ENCODE assay signal across 8 cellular contexts in genomic region chr19:35702223-35703012, GRCh38. TPM values are rescaled to one million over a fixed set of nuclear protein-coding genes. Genes with fewer than 3 reads are reported as not detected.
DNase-seq lines count a peak whose midpoint lies in the region; ATAC-seq and TF ChIP-seq lines count a peak whose summit lies in the region.

No MANE protein-coding gene starts in this region.

- no peaks in the 10 kb centered on the region for H3K36me3 ChIP-seq in ES-I3 (ENCODE audit: insufficient read depth, low read length)
- H3K36me3 ChIP-seq in MG63, result no peaks in the 10 kb centered on the region
- no peaks in the 10 kb centered on the region for H3K36me3 ChIP-seq in gastroesophageal sphincter
- H3K36me3 ChIP-seq in neutrophil, result no peaks in the 10 kb centered on the region

- no peaks in the 10 kb centered on the region for H3K4me1 ChIP-seq in ES-I3 (ENCODE audit: insufficient read depth, low read length)
- no peaks in the 10 kb centered on the region for H3K4me1 ChIP-seq in H9 (ENCODE audit: insufficient read depth, low read length)
- peaks cover 0 to 15% (median 0%) of the 10 kb centered on the region in 3 donors for H3K4me1 ChIP-seq in gastroesophageal sphincter
- H3K4me1 ChIP-seq in neutrophil (ENCODE audit: control insufficient read depth in 1 of 2, insufficient read depth in 1 of 2, low read depth in 1 of 2, low read length in 1 of 2), result peaks cover 10 to 14% of the 10 kb centered on the region in 2 experiments

- no peaks in the 10 kb centered on the region for H3K79me2 ChIP-seq in H9 (ENCODE audit: insufficient read depth, low read length)

- no peaks in the 10 kb centered on the region for H3K36me3 Mint-ChIP-seq in H9 (ENCODE audit: insufficient read depth in 1 of 3, low read depth in 3 of 3)

- no peak overlapping the region for H3T11ph ChIP-seq in H9 (ENCODE audit: low read length)

- no peaks in the 10 kb centered on the region for H3K79me1 ChIP-seq in H9 (ENCODE audit: insufficient read depth, low read depth, low read length, poor library complexity, severe bottlenecking)

- H3K9me3 Mint-ChIP-seq in H9, result peaks cover 0 to 4% of the 10 kb centered on the region in 2 experiments; a peak in 1 of 5 replicates

- no peak overlapping the region for H2AK5ac ChIP-seq in H9 (ENCODE audit: insufficient read length, low read length)

- H2BK15ac ChIP-seq in H9 (ENCODE audit: low read depth, low read length), result no peak overlapping the region

- DNase-seq in H9 (peak; percentile 99), MG63 (peak; percentile 98), SIG-M5 (lab: John Stamatoyannopoulos, UW) (peak; percentile 82), substantia nigra (lab: John Stamatoyannopoulos, UW) (peak; percentile 47 to 100 (median 95))
- DNase-seq in activated gamma-delta T cell treated with anti-CD3 and anti-CD28 coated beads, Interleukin-2, amount 50 U/mL, for 16 hours (ENCODE audit: low read depth), result peak; percentile 84

- H4K20me1 ChIP-seq in H9 (ENCODE audit: control insufficient read depth, insufficient read depth, insufficient read length), result no peaks in the 10 kb centered on the region

- no CpG with 5 or more reads among the region's 50 CpGs for WGBS in H9 (ENCODE audit: extremely low coverage, insufficient read length, low lambda C conversion rate)
- WGBS in gastroesophageal sphincter (ENCODE audit: low coverage in 1 of 2), 2 donors, result 0% methylated on average over 1 to 9 of the region's 50 CpGs

- H3K23me2 ChIP-seq in H9 (ENCODE audit: insufficient read length, low read depth, low read length, poor library complexity, severe bottlenecking), result peaks cover 4% of the 10 kb centered on the region

- H3K9ac ChIP-seq in ES-I3 (ENCODE audit: low read depth, low read length) (peak overlapping the region; percentile 53; the same call in 1 of the 2 replicates), H9 (ENCODE audit: extremely low read depth, insufficient read length, low read length) (peak overlapping the region; percentile 46)

- no peak overlapping the region for H3K23ac ChIP-seq in H9 (ENCODE audit: insufficient read length, low read depth, low read length)

- H3K56ac ChIP-seq in H9 (ENCODE audit: insufficient read length, low read depth, low read length), result no peak overlapping the region

- no peak overlapping the region for H2BK20ac ChIP-seq in H9 (ENCODE audit: low read depth, low read length, poor library complexity, severe bottlenecking)

- H3K27ac Mint-ChIP-seq in H9, result peak overlapping the region; percentile 14 to 97 (median 95); a peak in 5 of 7 replicates

- peak overlapping the region; percentile 70 to 95 for H3K4me3 Mint-ChIP-seq in H9

- no peak overlapping the region for H4K91ac ChIP-seq in H9 (ENCODE audit: insufficient read length, low read depth, low read length)

- H3K18ac ChIP-seq in H9 (ENCODE audit: insufficient read length, low read depth, low read length), result no peak overlapping the region

- H2BK120ac ChIP-seq in H9 (ENCODE audit: low read depth, low read length, poor library complexity, severe bottlenecking), result no peak overlapping the region

- H3K4me3 ChIP-seq in MG63 (peak overlapping the region; percentile 64), gastroesophageal sphincter (peak overlapping the region; percentile 46 to 62), neutrophil (ENCODE audit: low read depth in 1 of 2, low read length in 1 of 2) (peak overlapping the region; percentile 58 to 64)

- no peak overlapping the region for H2BK12ac ChIP-seq in H9 (ENCODE audit: insufficient read length, low read depth, low read length)

- H4K5ac ChIP-seq in H9 (ENCODE audit: insufficient read length, low read depth, low read length), result no peak overlapping the region

- TF ChIP-seq CTCF in H9 (conservative IDR thresholded peaks at IDR 0.05) (0 out of 3 replicates have a peak, but pooled peaks have one; percentile 3), gastroesophageal sphincter (IDR thresholded peaks at IDR 0.05) (no peak), neutrophil (IDR thresholded peaks at IDR 0.05) (no peak)

- H2BK5ac ChIP-seq in H9 (ENCODE audit: insufficient read length, low read length), result no peak overlapping the region

- no peak overlapping the region for H2AFZ ChIP-seq in H9 (ENCODE audit: low read length)

- no peaks in the 10 kb centered on the region for H3K9me3 ChIP-seq in ES-I3 (ENCODE audit: control insufficient read depth, insufficient read depth, low read length)
- no peaks in the 10 kb centered on the region for H3K9me3 ChIP-seq in H9 (ENCODE audit: control insufficient read depth, low read depth, low read length)
- H3K9me3 ChIP-seq in MG63, result no peaks in the 10 kb centered on the region
- no peaks in the 10 kb centered on the region for H3K9me3 ChIP-seq in gastroesophageal sphincter
- no peaks in the 10 kb centered on the region for H3K9me3 ChIP-seq in neutrophil

- H3K4me2 ChIP-seq in H9 (ENCODE audit: insufficient read depth, insufficient read length, low read length), result peak overlapping the region; percentile 46

- H4K8ac ChIP-seq in H9 (replicated peaks; ENCODE audit: insufficient read length, low read depth, low read length), result no peak overlapping the region

- no peak for TF ChIP-seq EP300 in gastroesophageal sphincter (IDR thresholded peaks at IDR 0.05)

- peaks cover 40% of the 10 kb centered on the region for H3K27me3 Mint-ChIP-seq in H9 (ENCODE audit: low read depth)

- peak overlapping the region; percentile 84; the same call in 1 of the 2 replicates for H3K14ac ChIP-seq in H9 (ENCODE audit: insufficient read depth, low read length)

- no peaks in the 10 kb centered on the region for H3K27me3 ChIP-seq in H9 (ENCODE audit: insufficient read depth, low read length)
- H3K27me3 ChIP-seq in MG63, result no peaks in the 10 kb centered on the region
- H3K27me3 ChIP-seq in gastroesophageal sphincter, result peaks cover 16% of the 10 kb centered on the region
- peaks cover 62% of the 10 kb centered on the region for H3K27me3 ChIP-seq in neutrophil

- H3K4ac ChIP-seq in H9 (ENCODE audit: low read depth, low read length), result no peak overlapping the region

- ATAC-seq in gastroesophageal sphincter, result peak; percentile 100

- no peak overlapping the region for H3K27ac ChIP-seq in H9 (ENCODE audit: insufficient read length, low read depth, low read length)
- H3K27ac ChIP-seq in gastroesophageal sphincter, result peak overlapping the region in 3 of 4 donors; percentile 14 to 71 (median 53)
- H3K27ac ChIP-seq in neutrophil, result no peak overlapping the region
- peak overlapping the region; percentile 38 for H3K27ac ChIP-seq in substantia nigra (ENCODE audit: low read depth, low read length, poor library complexity, severe bottlenecking)

- TF ChIP-seq POLR2A in gastroesophageal sphincter (IDR thresholded peaks at IDR 0.05), result no peak

- H3K4me1 Mint-ChIP-seq in H9, result peaks cover 3 to 7% of the 10 kb centered on the region in 2 experiments

RNA-seq across cellular contexts. Expression of gene ZBTB32, which starts 1.9 kb away (rescaled TPM):
- total RNA-seq in H9 (2021) (0.13 TPM in 1 of 2 replicates, not detected in the other), gastroesophageal sphincter (under 1 TPM in 2 of 4 donors, not detected in 2; 0.31 TPM)
- total RNA-seq in MG63 (2014; rRNA removed; shearing (Covaris generic); ENCODE audit: low replicate concordance), result not detected in 2 replicates

RNA-seq across cellular contexts. Expression of gene KMT2B, which starts 15.4 kb away (rescaled TPM):
- total RNA-seq in H9 (2021), result 47.7 and 50.5 TPM in 2 replicates
- 2.3 and 6.0 TPM in 2 replicates for total RNA-seq in MG63 (2014; rRNA removed; shearing (Covaris generic); ENCODE audit: low replicate concordance)
- 10 to 100 TPM in 3 of 4 donors, 1 to 10 TPM in 1; 7.7 to 27.0 (median 17.5) TPM for total RNA-seq in gastroesophageal sphincter

RNA-seq across cellular contexts. Expression of gene UPK1A, which starts 36.1 kb away (rescaled TPM):
- total RNA-seq in H9 (2021) (3.0 and 4.3 TPM in 2 replicates), gastroesophageal sphincter (not detected)
- not detected in 2 replicates for total RNA-seq in MG63 (2014; rRNA removed; shearing (Covaris generic); ENCODE audit: low replicate concordance)

RNA-seq across cellular contexts. Expression of gene IGFLR1, which starts 39.8 kb away (rescaled TPM):
- total RNA-seq in H9 (2021), result 2.9 and 3.2 TPM in 2 replicates
- 0.27 and 2.4 TPM in 2 replicates for total RNA-seq in MG63 (2014; rRNA removed; shearing (Covaris generic); ENCODE audit: low replicate concordance)
- total RNA-seq in gastroesophageal sphincter, result 10 to 100 TPM in 1 of 4 donors, 1 to 10 TPM in 3; 4.6 to 14.3 (median 6.7) TPM

RNA-seq across cellular contexts. Expression of gene U2AF1L4, which starts 42.8 kb away (rescaled TPM):
- 16.8 and 19.2 TPM in 2 replicates for total RNA-seq in H9 (2021)
- total RNA-seq in MG63 (2014; rRNA removed; shearing (Covaris generic); ENCODE audit: low replicate concordance), result 16.3 and 19.8 TPM in 2 replicates
- total RNA-seq in gastroesophageal sphincter, result 10 to 100 TPM in 3 of 4 donors, 1 to 10 TPM in 1; 7.5 to 29.3 (median 23.7) TPM

Comparison
In these comparisons a context has a peak if more than half of its experiments do, and no peak if none do; other contexts are left out.
1. H3K27ac ChIP-seq: peak in gastroesophageal sphincter (3 of 4) and substantia nigra (single experiment); none in H9 (single experiment) and neutrophil (single experiment).
2. Peak in every context shown above with its lines, with median percentiles within 50 percentile points of each other: DNase-seq and H3K4me3 ChIP-seq.